In genomic region chr3:172125963-172126403, GRCh38 we compare ENCODE assay signal across 8 cellular contexts.
DNase-seq lines count a peak whose midpoint lies in the region; ATAC-seq and TF ChIP-seq lines count a peak whose summit lies in the region.

No MANE protein-coding gene starts in this region.

- H3F3A ChIP-seq in PC-9 (ENCODE audit: insufficient read depth, low read depth), result peaks cover 95% of the 10 kb centered on the region

- H3K4me2 ChIP-seq in PC-9 (peak overlapping the region; percentile 34), osteoblast (ENCODE audit: insufficient read depth, low read length) (peak overlapping the region; percentile 24)

- H3K4me3 ChIP-seq in AG10803 (ENCODE audit: low read length), result no peak overlapping the region
- no peak overlapping the region for H3K4me3 ChIP-seq in PC-9
- H3K4me3 ChIP-seq in gastroesophageal sphincter, result no peak overlapping the region
- no peak overlapping the region for H3K4me3 ChIP-seq in osteoblast (ENCODE audit: insufficient read depth, low read length)
- H3K4me3 ChIP-seq in testis, result no peak overlapping the region
- H3K4me3 ChIP-seq in HAP-1, result no peak overlapping the region

- H3K27me3 ChIP-seq in PC-9 (ENCODE audit: insufficient read depth, low read depth) (no peaks in the 10 kb centered on the region), gastroesophageal sphincter (no peaks in the 10 kb centered on the region), osteoblast (ENCODE audit: insufficient read depth, low read length) (no peaks in the 10 kb centered on the region), testis (no peaks in the 10 kb centered on the region), HAP-1 (ENCODE audit: low read depth) (no peaks in the 10 kb centered on the region)

- H3K9me3 ChIP-seq in PC-9 (ENCODE audit: insufficient read depth, low read depth) (peaks cover 4% of the 10 kb centered on the region; the same call in 1 of the 2 replicates), gastroesophageal sphincter (no peaks in the 10 kb centered on the region), osteoblast (ENCODE audit: low read depth, low read length) (no peaks in the 10 kb centered on the region), testis (no peaks in the 10 kb centered on the region), HAP-1 (no peaks in the 10 kb centered on the region)

- CTCF ChIA-PET in PC-9 (lab: Charles Lee), result no interaction called here

- H3K79me2 ChIP-seq in PC-9 (ENCODE audit: low read depth) (peaks cover 93% of the 10 kb centered on the region), osteoblast (ENCODE audit: insufficient read depth, low read length) (peaks cover 91% of the 10 kb centered on the region)

- TF ChIP-seq CTCF in AG10803 (conservative IDR thresholded peaks at IDR 0.05; ENCODE audit: low read length), result no peak
- TF ChIP-seq CTCF in PC-9 (conservative IDR thresholded peaks at IDR 0.05), result no peak
- no peak for TF ChIP-seq CTCF in gastroesophageal sphincter (IDR thresholded peaks at IDR 0.05)
- TF ChIP-seq CTCF in osteoblast (IDR thresholded peaks at IDR 0.05; ENCODE audit: extremely low read depth, low read depth, low read length), result no peak
- no peak for TF ChIP-seq CTCF in testis (IDR thresholded peaks at IDR 0.05)

- no peak for TF ChIP-seq POLR2A in gastroesophageal sphincter (IDR thresholded peaks at IDR 0.05)
- no peak for TF ChIP-seq POLR2A in testis (IDR thresholded peaks at IDR 0.05)

- POLR2A ChIA-PET in PC-9 (lab: Charles Lee; ENCODE audit: unreplicated experiment), result no interaction called here

- 3 to 8% methylated on average over 5 to 6 of the region's 6 CpGs for WGBS in gastroesophageal sphincter (ENCODE audit: low coverage in 1 of 2), 2 donors
- WGBS in testis, 2 donors, result 42 to 55% methylated on average over 5 to 6 of the region's 6 CpGs

- H2AFZ ChIP-seq in PC-9, result no peak overlapping the region
- H2AFZ ChIP-seq in osteoblast (ENCODE audit: low read length), result no peak overlapping the region

- peaks cover 70% of the 10 kb centered on the region for H3K36me3 ChIP-seq in PC-9 (ENCODE audit: low read depth)
- H3K36me3 ChIP-seq in gastroesophageal sphincter, result no peaks in the 10 kb centered on the region
- H3K36me3 ChIP-seq in osteoblast (ENCODE audit: insufficient read depth, low read length), result peaks cover 40% of the 10 kb centered on the region
- H3K36me3 ChIP-seq in testis (ENCODE audit: low read depth, missing control alignments), result no peaks in the 10 kb centered on the region
- H3K36me3 ChIP-seq in HAP-1 (replicated peaks), result no peaks in the 10 kb centered on the region; the same call in 1 of the 2 replicates

- ATAC-seq in gastroesophageal sphincter (peak; percentile 68), HG03565 (IDR thresholded peaks at IDR 0.05; ENCODE audit: unreplicated experiment) (no peak)

- H4K20me1 ChIP-seq in PC-9 (ENCODE audit: insufficient read depth) (peaks cover 24% of the 10 kb centered on the region; the same call in 1 of the 2 replicates), osteoblast (ENCODE audit: insufficient read depth, low read length) (peaks cover 55% of the 10 kb centered on the region)

- DNase-seq in AG10803 (ENCODE audit: low read depth) (peak; percentile 82), PC-9 (no peak), osteoblast (ENCODE audit: insufficient read length, low spot score, missing footprints) (no peak), UCSD-AML1 (lab: John Stamatoyannopoulos, UW; ENCODE audit: unreplicated experiment) (no peak), testis (no peak), HAP-1 (ENCODE audit: low spot score in 2 of 2) (no peak)

- TF ChIP-seq EP300 in gastroesophageal sphincter (IDR thresholded peaks at IDR 0.05), result no peak

- intact Hi-C loops in PC-9 (cut with micrococcal nuclease; ENCODE audit: unreplicated experiment), result no loop called here
- intact Hi-C loops in testis (cut with DNase I; ENCODE audit: low total_unique reads), result no loop called here

- peaks cover 78% of the 10 kb centered on the region for H3K4me1 ChIP-seq in PC-9 (replicated peaks; ENCODE audit: insufficient read depth)
- peaks cover 19 to 89% (median 26%) of the 10 kb centered on the region in 3 donors for H3K4me1 ChIP-seq in gastroesophageal sphincter
- peaks cover 62% of the 10 kb centered on the region for H3K4me1 ChIP-seq in osteoblast (ENCODE audit: insufficient read depth, low read length)
- H3K4me1 ChIP-seq in testis, result peaks cover 20% of the 10 kb centered on the region
- H3K4me1 ChIP-seq in HAP-1, result peaks cover 28% of the 10 kb centered on the region

- no peaks in the 10 kb centered on the region for H3K9me2 ChIP-seq in PC-9 (ENCODE audit: insufficient read depth)

- in situ Hi-C loops in HAP-1 (cut with MboI; ENCODE audit: low sequenced_read_pairs), result no loop called here

- H3K27ac ChIP-seq in PC-9 (peak overlapping the region; percentile 78), gastroesophageal sphincter (peak overlapping the region; percentile 79 to 91 (median 80)), osteoblast (ENCODE audit: low read depth, low read length) (peak overlapping the region; percentile 52), testis (no peak overlapping the region)

- BruUV-seq in PC-9 (replicated peaks; lab: Mats Ljungman, UMichigan), result no TSS peak

Comparison
In these comparisons a context has a peak if more than half of its experiments do, and no peak if none do; other contexts are left out.
1. H3K27ac ChIP-seq: peak in PC-9 (single experiment), gastroesophageal sphincter (4 of 4) and osteoblast (single experiment); none in testis (0 of 2).